8 cellular contexts compared by ENCODE assay signal in the genomic region with DNA sequence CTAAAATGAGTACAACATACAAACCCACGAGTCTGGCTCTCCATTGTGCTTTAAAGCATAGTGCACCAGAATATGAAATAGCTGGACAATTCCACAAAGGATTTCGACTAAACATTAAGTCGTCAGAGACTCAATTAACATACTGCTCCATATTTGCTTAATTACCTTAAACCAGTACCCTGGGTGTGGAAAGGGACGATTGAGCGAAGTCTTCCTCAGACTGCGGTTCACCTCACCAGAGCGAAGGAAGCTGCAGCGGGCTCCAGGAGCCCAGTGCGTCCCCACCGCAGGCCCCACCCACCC. TPM values are rescaled to one million over a fixed set of nuclear protein-coding genes. Genes with fewer than 3 reads are reported as not detected.
DNase-seq lines count a peak whose midpoint lies in the region; ATAC-seq and TF ChIP-seq lines count a peak whose summit lies in the region.

No MANE protein-coding gene starts in this region.

- peaks cover 26% of the 10 kb centered on the region for H3K9me3 Mint-ChIP-seq in nephron progenitor cell

- H3K4me3 Mint-ChIP-seq in nephron progenitor cell: peak overlapping the region; percentile 97

- H3K27me3 Mint-ChIP-seq in nephron progenitor cell (ENCODE audit: low read depth, poor library complexity): no peaks in the 10 kb centered on the region

- no peaks in the 10 kb centered on the region for H3K9me3 ChIP-seq in colonic mucosa

- H3K27me3 ChIP-seq in colonic mucosa: peaks cover 17% of the 10 kb centered on the region

- peak overlapping the region; percentile 55 for H3K4me3 ChIP-seq in Jurkat, Clone E6-1 (ENCODE audit: low read length)
- H3K4me3 ChIP-seq in colonic mucosa: peak overlapping the region; percentile 59

- H3K9ac ChIP-seq in colonic mucosa (ENCODE audit: low read depth in 2 of 2, low read length in 2 of 2): peak overlapping the region in 1 of 2 donors; percentile 12

- H3K4me1 Mint-ChIP-seq in nephron progenitor cell: peaks cover 27% of the 10 kb centered on the region

- no peak overlapping the region for H3K27ac Mint-ChIP-seq in nephron progenitor cell

- ATAC-seq in GM18520 (IDR thresholded peaks at IDR 0.05; ENCODE audit: unreplicated experiment): no peak

- H3K27ac ChIP-seq in colonic mucosa: no peak overlapping the region

- peaks cover 20% of the 10 kb centered on the region for H3K36me3 Mint-ChIP-seq in nephron progenitor cell (ENCODE audit: low read depth)

- TF ChIP-seq CTCF in colonic mucosa (IDR thresholded peaks at IDR 0.05): no peak
- TF ChIP-seq CTCF in nephron progenitor cell (IDR thresholded peaks at IDR 0.05): no peak

- H3K4me1 ChIP-seq in colonic mucosa: peaks cover 3% of the 10 kb centered on the region

- no peaks in the 10 kb centered on the region for H3K36me3 ChIP-seq in colonic mucosa

- intact Hi-C loops in colonic mucosa (cut with DNase I): no loop called here

- DNase-seq in SHP77 treated with DMSO at 0.1 percent for 48 hours (lab: John Stamatoyannopoulos, UW) (peak; percentile 58), SHP77 (lab: John Stamatoyannopoulos, UW) (no peak), colonic mucosa (no peak), nephron progenitor cell (no peak), UCSD-AML1 (lab: John Stamatoyannopoulos, UW; ENCODE audit: unreplicated experiment) (no peak), HK-2 (ENCODE audit: unreplicated experiment) (no peak)
- peak; percentile 87 for DNase-seq in Jurkat, Clone E6-1 (ENCODE audit: low read depth, low spot score)

RNA-seq across cellular contexts. Expression of a gene that starts 0.2 kb away (rescaled TPM):
- polyA plus RNA-seq in Jurkat, Clone E6-1 (2012; ENCODE audit: insufficient read depth, insufficient read length): not detected
- 1 to 10 TPM; 1.8 to 2.2 TPM for total RNA-seq in colonic mucosa

Comparison
In these comparisons a context has a peak if more than half of its experiments do, and no peak if none do; other contexts are left out.
1. DNase-seq: peak in SHP77 treated with DMSO at 0.1 percent for 48 hours (single experiment) and Jurkat, Clone E6-1 (single experiment); none in SHP77 (0 of 2), colonic mucosa (single experiment), nephron progenitor cell (single experiment), UCSD-AML1 (single experiment) and HK-2 (single experiment).